ENCODE assay signal across 17 cellular contexts in the genomic region with DNA sequence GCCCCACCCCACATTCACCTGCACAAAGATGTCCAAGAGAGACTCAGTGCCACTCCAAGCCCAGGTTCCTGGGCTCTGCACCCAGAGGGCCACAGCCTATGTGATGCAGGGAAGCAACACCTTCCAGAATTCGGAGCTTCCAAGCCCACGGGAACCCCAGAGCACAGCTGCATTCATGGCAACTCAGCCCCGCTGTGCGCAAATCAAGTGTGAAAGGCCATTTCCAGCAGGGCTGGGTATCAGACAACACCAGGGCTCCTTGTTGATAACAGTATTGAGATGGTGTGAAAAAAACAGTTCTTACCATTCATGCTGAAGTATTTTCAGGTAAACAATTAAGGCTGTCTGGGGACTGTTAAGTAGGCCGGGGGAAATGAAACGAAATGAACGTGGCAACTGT. TPM values are rescaled to one million over a fixed set of nuclear protein-coding genes. Genes with fewer than 3 reads are reported as not detected.
"Had no signal": no experiment of that assay in that cellular context is flagged by ENCODE, and none has a peak within 500 bp of the region (broad histone marks: within the 10 kb centered on the region; RNA-seq: fewer than 3 reads in every experiment).

No MANE protein-coding gene starts in this region.

- DNase-seq: activated CD4-positive, alpha-beta T cell treated with anti-CD3 and anti-CD28 coated beads, Interleukin-2, amount 50 U/mL, for 4 hours; activated CD8-positive, alpha-beta memory T cell treated with anti-CD3 and anti-CD28 coated beads for 24 hours; activated CD8-positive, alpha-beta memory T cell treated with anti-CD3 and anti-CD28 coated beads, Interleukin-2, amount 50 U/mL, for 48 hours; activated naive CD4-positive, alpha-beta T cell; activated T-cell treated with anti-CD3 and anti-CD28 coated beads, Interleukin-2, amount 50 U/mL, for 4 hours; adrenal gland; foreskin fibroblast; left ventricle myocardium superior; mammary epithelial cell; stimulated activated CD4-positive, alpha-beta T cell treated with anti-CD3 and anti-CD28 coated beads, Interleukin-12 subunit alpha, Interleukin-12 subunit beta, amount 100 ng/mL, for 4 hours; T-helper 9 cell had no signal

- ATAC-seq: activated T-cell treated with anti-CD3 and anti-CD28 coated beads, Interleukin-2, amount 50 U/mL, for 4 hours; left ventricle myocardium superior had no signal

- H3K27me3 ChIP-seq: adrenal gland, hepatocyte, right atrium auricular region, suprapubic skin, tibial nerve, vagina had no signal

- H3K4me3 ChIP-seq: adrenal gland, hepatocyte, right atrium auricular region, suprapubic skin, tibial nerve, vagina had no signal

- H3K36me3 ChIP-seq: adrenal gland, right atrium auricular region, suprapubic skin, tibial nerve, vagina had no signal

- H3K9me3 ChIP-seq: adrenal gland, right atrium auricular region, suprapubic skin, tibial nerve, vagina had no signal

- H3K4me1 ChIP-seq: adrenal gland, suprapubic skin, tibial nerve had no signal

- H3K27ac ChIP-seq: adrenal gland, hepatocyte, right atrium auricular region, suprapubic skin, tibial nerve, vagina had no signal

RNA-seq across cellular contexts. Expression of gene ROR2, which starts 10.1 kb away (rescaled TPM):
- total RNA-seq: activated T-helper 2 cell treated with anti-CD3 and anti-CD28 coated beads, Interferon-gamma antibody, Interleukin-2, Interleukin-4, amounts not matched to agents 10 μg/mL and 5 μg/mL and 100 μg/mL, durations not matched to agents 14 hours and 24 hours and 36 hours had no signal
